Comparison of ENCODE assay signal across 29 cellular contexts in genomic region chr2:65537651-65538385, GRCh38.
A peak's percentile ranks its signal among the peaks of the same experiment; 100 is the strongest.
DNase-seq lines count a peak whose midpoint lies in the region; ATAC-seq, FAIRE-seq and TF ChIP-seq lines count a peak whose summit lies in the region.
"Had no signal": no experiment of that assay in that cellular context is flagged by ENCODE, and none has a peak within 500 bp of the region (broad histone marks: within the 10 kb centered on the region; RNA-seq: fewer than 3 reads in every experiment).

No MANE protein-coding gene starts in this region.

- H3K4me3 ChIP-seq in choroid plexus epithelial cell (ENCODE audit: low read depth, low read length) (no peak overlapping the region), keratinocyte (ENCODE audit: control insufficient read depth in 2 of 3, extremely low read depth in 1 of 3, insufficient read depth in 2 of 3, low read depth in 1 of 3, low read length in 3 of 3) (no peak overlapping the region), esophagus squamous epithelium (no peak overlapping the region)
- H3K4me3 ChIP-seq: body of pancreas, heart left ventricle, suprapubic skin had no signal

- H3K27me3 ChIP-seq in keratinocyte (ENCODE audit: control insufficient read depth, extremely low read depth, insufficient read depth, low read length) (no peaks in the 10 kb centered on the region), esophagus squamous epithelium (peaks cover 0 to 18% (median 0%) of the 10 kb centered on the region in 4 donors)
- H3K27me3 ChIP-seq: body of pancreas, heart left ventricle, suprapubic skin had no signal

- H3K4me1 ChIP-seq in keratinocyte (ENCODE audit: control insufficient read depth, extremely low read depth, insufficient read depth, low read length): peaks cover 11% of the 10 kb centered on the region
- peaks cover 0 to 4% (median 0%) of the 10 kb centered on the region in 3 donors for H3K4me1 ChIP-seq in esophagus squamous epithelium
- H3K4me1 ChIP-seq: body of pancreas, heart left ventricle, suprapubic skin had no signal

- dilution Hi-C loops in keratinocyte (cut with MboI; ENCODE audit: extremely low pct_ligation_motif_present, low sequenced_read_pairs): no loop called here

- no peaks in the 10 kb centered on the region for H3K79me2 ChIP-seq in keratinocyte (ENCODE audit: control insufficient read depth, insufficient read depth, low read length)

- intact Hi-C loops in esophagus squamous epithelium (cut with DNase I): no loop called here

- H3K9me1 ChIP-seq in keratinocyte (ENCODE audit: control insufficient read depth, extremely low read depth, insufficient read depth, low read length): no peaks in the 10 kb centered on the region

- H3K9me3 ChIP-seq in keratinocyte (ENCODE audit: control insufficient read depth, low read depth, low read length) (no peaks in the 10 kb centered on the region), esophagus squamous epithelium (no peaks in the 10 kb centered on the region)
- H3K9me3 ChIP-seq: body of pancreas, heart left ventricle, suprapubic skin had no signal

- H3K36me3 Mint-ChIP-seq in HFFc6 (ENCODE audit: low read depth): no peaks in the 10 kb centered on the region
- H3K36me3 Mint-ChIP-seq: activated naive CD8-positive, alpha-beta T cell treated with anti-CD3 and anti-CD28 coated beads, Interleukin-2, amount 10 ng/mL, durations not matched to agents 7 days and 5 days had no signal

- no peak overlapping the region for H3K4me2 ChIP-seq in keratinocyte (ENCODE audit: control insufficient read depth, extremely low read depth, insufficient read depth, low read depth, low read length)

- no peaks in the 10 kb centered on the region for H3K9me3 Mint-ChIP-seq in HFFc6
- H3K9me3 Mint-ChIP-seq: activated B cell treated with CpG ODN at 0.5 μM for 24 hours; activated naive CD8-positive, alpha-beta T cell treated with anti-CD3 and anti-CD28 coated beads, Interleukin-2, amount 10 ng/mL, durations not matched to agents 7 days and 5 days; effector memory CD8-positive, alpha-beta T cell had no signal

- peak overlapping the region; percentile 22; the same call in 1 of the 2 replicates for H3K27ac Mint-ChIP-seq in HFFc6
- H3K27ac Mint-ChIP-seq: activated B cell treated with CpG ODN at 0.5 μM for 24 hours; activated naive CD8-positive, alpha-beta T cell treated with anti-CD3 and anti-CD28 coated beads, Interleukin-2, amount 10 ng/mL, durations not matched to agents 7 days and 5 days; effector memory CD8-positive, alpha-beta T cell had no signal

- H4K20me1 ChIP-seq in keratinocyte (ENCODE audit: control insufficient read depth, extremely low read depth, insufficient read depth, low read length): no peaks in the 10 kb centered on the region

- no peak for TF ChIP-seq CTCF in HFFc6 (IDR thresholded peaks at IDR 0.05)
- TF ChIP-seq CTCF in choroid plexus epithelial cell (conservative IDR thresholded peaks at IDR 0.05; ENCODE audit: low read depth, low read length): no peak
- TF ChIP-seq CTCF in keratinocyte (optimal IDR thresholded peaks at IDR 0.05 in 1 of 3, IDR thresholded peaks at IDR 0.05 in 1 of 3, conservative IDR thresholded peaks at IDR 0.05 in 1 of 3; ENCODE audit: extremely low read depth in 1 of 3, insufficient read depth in 2 of 3, low read length in 3 of 3): no peak
- TF ChIP-seq CTCF in esophagus squamous epithelium (IDR thresholded peaks at IDR 0.05): no peak

- FAIRE-seq in keratinocyte (lab: Jason Lieb, UNC): no peak
- FAIRE-seq: colon, urothelium cell line had no signal

- peak overlapping the region; percentile 47 for H2AFZ ChIP-seq in keratinocyte (ENCODE audit: control insufficient read depth, low read length)

- peaks cover 16% of the 10 kb centered on the region for H3K4me1 Mint-ChIP-seq in HFFc6 (ENCODE audit: low read depth)
- H3K4me1 Mint-ChIP-seq: activated naive CD8-positive, alpha-beta T cell treated with anti-CD3 and anti-CD28 coated beads, Interleukin-2, amount 10 ng/mL, durations not matched to agents 7 days and 5 days had no signal

- peak; percentile 51 for DNase-seq in AG20443 (ENCODE audit: low spot score)
- DNase-seq in HFFc6: peak; percentile 2
- DNase-seq in choroid plexus epithelial cell (ENCODE audit: low read depth): peak; percentile 32
- DNase-seq in keratinocyte (ENCODE audit: low read depth, low spot score): no peak
- DNase-seq in esophagus squamous epithelium (lab: John Stamatoyannopoulos, UW): no peak
- DNase-seq in activated CD4-positive, alpha-beta T cell treated with anti-CD3 and anti-CD28 coated beads, Interleukin-2, amount 50 U/mL, for 4 hours: no peak
- DNase-seq: activated B cell treated with CpG ODN at 0.5 μM for 24 hours; activated CD4-positive, alpha-beta T cell treated with anti-CD3 and anti-CD28 coated beads, Interleukin-2, amount 50 U/mL, for 48 hours; activated naive CD8-positive, alpha-beta T cell treated with anti-CD3 and anti-CD28 coated beads, Interleukin-2, amount 10 ng/mL, durations not matched to agents 7 days and 5 days; body of pancreas; DND-41; effector memory CD8-positive, alpha-beta T cell; heart left ventricle; left cardiac atrium; mesendoderm; MM.1S; NCI-H1436; NCI-H524 treated with DMSO at 0.1 percent for 48 hours; NK-92 treated with Interleukin-12 subunit alpha and Interleukin-12 subunit beta, amount 100 ng/mL, for 24 hours; nucleus accumbens; SHP77 treated with DMSO at 0.1 percent for 48 hours; T1000 had no signal

- H3K27ac ChIP-seq in keratinocyte (ENCODE audit: control insufficient read depth, insufficient read depth, low read length) (no peak overlapping the region), esophagus squamous epithelium (no peak overlapping the region)
- H3K27ac ChIP-seq: body of pancreas, C4-2B, heart left ventricle, suprapubic skin had no signal

- no peak overlapping the region for H3K9ac ChIP-seq in keratinocyte (ENCODE audit: control insufficient read depth, extremely low read depth, insufficient read depth, low read length)

- 89% methylated on average over 7 of the region's 7 CpGs for WGBS in esophagus squamous epithelium, 2 donors

- TF ChIP-seq POLR2A in esophagus squamous epithelium (IDR thresholded peaks at IDR 0.05): no peak

- H3K4me3 Mint-ChIP-seq in HFFc6: no peak overlapping the region
- H3K4me3 Mint-ChIP-seq: activated B cell treated with CpG ODN at 0.5 μM for 24 hours; activated naive CD8-positive, alpha-beta T cell treated with anti-CD3 and anti-CD28 coated beads, Interleukin-2, amount 10 ng/mL, durations not matched to agents 7 days and 5 days; effector memory CD8-positive, alpha-beta T cell had no signal

- ATAC-seq in GM19455 (IDR thresholded peaks at IDR 0.05; ENCODE audit: unreplicated experiment): no peak
- ATAC-seq: body of pancreas; effector memory CD8-positive, alpha-beta T cell; esophagus mucosa; heart left ventricle; left cardiac atrium; Panc1 had no signal

- H3K27me3 Mint-ChIP-seq in HFFc6 (ENCODE audit: insufficient read depth): peaks cover 5% of the 10 kb centered on the region

- H3K36me3 ChIP-seq in keratinocyte (ENCODE audit: control insufficient read depth in 2 of 2, extremely low read depth in 1 of 2, insufficient read depth in 2 of 2, low read length in 2 of 2) (no peaks in the 10 kb centered on the region), esophagus squamous epithelium (no peaks in the 10 kb centered on the region)
- H3K36me3 ChIP-seq: heart left ventricle, suprapubic skin had no signal

Comparison
In these comparisons a context has a peak if more than half of its experiments do, and no peak if none do; other contexts are left out.
1. DNase-seq: peak in AG20443 (single experiment), HFFc6 (single experiment) and choroid plexus epithelial cell (single experiment); none in keratinocyte (single experiment), esophagus squamous epithelium (single experiment) and activated CD4-positive, alpha-beta T cell treated with anti-CD3 and anti-CD28 coated beads, Interleukin-2, amount 50 U/mL, for 4 hours (0 of 2).